16 cellular contexts compared by ENCODE assay signal in genomic region chr6:32956176-32956575, GRCh38. TPM values are rescaled to one million over a fixed set of nuclear protein-coding genes. Genes with fewer than 3 reads are reported as not detected.
A peak's percentile ranks its signal among the peaks of the same experiment; 100 is the strongest.
DNase-seq lines count a peak whose midpoint lies in the region; ATAC-seq and TF ChIP-seq lines count a peak whose summit lies in the region.
"Had no signal": no experiment of that assay in that cellular context is flagged by ENCODE, and none has a peak within 500 bp of the region (broad histone marks: within the 10 kb centered on the region; RNA-seq: fewer than 3 reads in every experiment).

No MANE protein-coding gene starts in this region.

- TF ChIP-seq CTCF in osteocyte (IDR thresholded peaks at IDR 0.05): no peak

- H3K27me3 Mint-ChIP-seq in CD4-positive, CD25-positive, alpha-beta regulatory T cell: no peaks in the 10 kb centered on the region
- H3K27me3 Mint-ChIP-seq in IgD-negative memory B cell: no peaks in the 10 kb centered on the region
- no peaks in the 10 kb centered on the region for H3K27me3 Mint-ChIP-seq in activated T-helper 2 cell treated with anti-CD3 and anti-CD28 coated beads, Interferon-gamma antibody, Interleukin-2, Interleukin-4, amounts not matched to agents 10 μg/mL and 5 μg/mL and 100 μg/mL, durations not matched to agents 14 hours and 24 hours and 36 hours (ENCODE audit: low read depth)
- peaks cover 4% of the 10 kb centered on the region for H3K27me3 Mint-ChIP-seq in osteocyte (ENCODE audit: unreplicated experiment)
- peaks cover 0 to 5% (median 0%) of the 10 kb centered on the region in 5 donors for H3K27me3 Mint-ChIP-seq in naive thymus-derived CD4-positive, alpha-beta T cell

- no peak overlapping the region for H3K4me3 ChIP-seq in CD4-positive, CD25-positive, alpha-beta regulatory T cell (ENCODE audit: low read depth, low read length)
- no peak overlapping the region for H3K4me3 ChIP-seq in naive thymus-derived CD4-positive, alpha-beta T cell (ENCODE audit: low read length)
- H3K4me3 ChIP-seq: K562, Peyer's patch, SJSA1 had no signal

- peak overlapping the region; percentile 11 to 57 (median 22) for H3K27ac Mint-ChIP-seq in CD4-positive, CD25-positive, alpha-beta regulatory T cell
- peak overlapping the region in 2 of 3 donors; percentile 57 to 85 for H3K27ac Mint-ChIP-seq in IgD-negative memory B cell
- no peak overlapping the region for H3K27ac Mint-ChIP-seq in activated T-helper 2 cell treated with anti-CD3 and anti-CD28 coated beads, Interferon-gamma antibody, Interleukin-2, Interleukin-4, amounts not matched to agents 10 μg/mL and 5 μg/mL and 100 μg/mL, durations not matched to agents 14 hours and 24 hours and 36 hours
- H3K27ac Mint-ChIP-seq in osteocyte (ENCODE audit: unreplicated experiment): no peak overlapping the region
- peak overlapping the region in 2 of 9 donors; percentile 68 to 88 for H3K27ac Mint-ChIP-seq in naive thymus-derived CD4-positive, alpha-beta T cell

- no peak for ATAC-seq in CD4-positive, CD25-positive, alpha-beta regulatory T cell (ENCODE audit: low read depth in 2 of 2)
- ATAC-seq in naive thymus-derived CD4-positive, alpha-beta T cell: no peak
- ATAC-seq: K562 had no signal

- intact Hi-C loops in activated T-helper 2 cell treated with anti-CD3 and anti-CD28 coated beads, Interferon-gamma antibody, Interleukin-2, Interleukin-4, amounts not matched to agents 10 μg/mL and 5 μg/mL and 100 μg/mL, durations not matched to agents 14 hours and 24 hours and 36 hours (cut with micrococcal nuclease): no loop called here
- intact Hi-C loops in naive thymus-derived CD4-positive, alpha-beta T cell (cut with micrococcal nuclease): no loop called here

- no peak for DNase-seq in CD4-positive, CD25-positive, alpha-beta regulatory T cell
- DNase-seq in activated T-helper 2 cell treated with anti-CD3 and anti-CD28 coated beads, Interferon-gamma antibody, Interleukin-2, Interleukin-4, amounts not matched to agents 10 μg/mL and 5 μg/mL and 100 μg/mL, durations not matched to agents 14 hours and 24 hours and 36 hours (ENCODE audit: low spot score): peak; percentile 1
- DNase-seq in osteocyte (ENCODE audit: extremely low spot score, unreplicated experiment) (peak; percentile 27), NCI-H2227 treated with DMSO at 0.1 percent for 48 hours (lab: John Stamatoyannopoulos, UW) (no peak), OCI-M2 (lab: John Stamatoyannopoulos, UW; ENCODE audit: unreplicated experiment) (no peak)
- DNase-seq in naive thymus-derived CD4-positive, alpha-beta T cell: no peak
- DNase-seq: GDM1, NCI-H1105 treated with DMSO at 0.1 percent for 48 hours, NCI-H1694, NCI-H510A, NCI-H82, Peyer's patch had no signal

- CTCF ChIA-PET in naive thymus-derived CD4-positive, alpha-beta T cell (lab: Charles Lee): interaction anchor here (0.7 to 13.5 kb wide), 5 partner anchors 8 to 173 kb away, joined by 4 to 411 read pairs (median 7); partner anchors contain the start of genes BRD2 and HLA-DMB

- no peaks in the 10 kb centered on the region for H3K36me3 ChIP-seq in CD4-positive, CD25-positive, alpha-beta regulatory T cell (ENCODE audit: control insufficient read depth, insufficient read depth, low read length)
- H3K36me3 ChIP-seq in naive thymus-derived CD4-positive, alpha-beta T cell (ENCODE audit: control insufficient read depth in 2 of 3, insufficient read depth in 3 of 3, low read length in 3 of 3): no peaks in the 10 kb centered on the region
- H3K36me3 ChIP-seq: Peyer's patch, SJSA1 had no signal

- POLR2A ChIA-PET in naive thymus-derived CD4-positive, alpha-beta T cell (lab: Charles Lee): interaction anchor here (0.7 to 13.5 kb wide), 2 partner anchors 19 to 75 kb away, joined by 3 to 638 read pairs; partner anchors contain the start of gene BRD2

- peaks cover 23% of the 10 kb centered on the region for H3K4me1 ChIP-seq in CD4-positive, CD25-positive, alpha-beta regulatory T cell (ENCODE audit: control insufficient read depth, insufficient read depth, low read length, poor library complexity, severe bottlenecking)
- peaks cover 12 to 21% of the 10 kb centered on the region in 2 donors for H3K4me1 ChIP-seq in naive thymus-derived CD4-positive, alpha-beta T cell (ENCODE audit: control insufficient read depth in 2 of 2, insufficient read depth in 2 of 2, low read length in 2 of 2)
- H3K4me1 ChIP-seq: SJSA1 had no signal

- H3K9me3 ChIP-seq in CD4-positive, CD25-positive, alpha-beta regulatory T cell (ENCODE audit: control insufficient read depth in 2 of 2, low read length in 2 of 2): no peaks in the 10 kb centered on the region
- no peaks in the 10 kb centered on the region for H3K9me3 ChIP-seq in naive thymus-derived CD4-positive, alpha-beta T cell (ENCODE audit: control insufficient read depth in 2 of 3, low read length in 3 of 3)
- H3K9me3 ChIP-seq: Peyer's patch, SJSA1 had no signal

- peaks cover 9% of the 10 kb centered on the region for H3K36me3 Mint-ChIP-seq in CD4-positive, CD25-positive, alpha-beta regulatory T cell
- H3K36me3 Mint-ChIP-seq in IgD-negative memory B cell: peaks cover 2% of the 10 kb centered on the region
- H3K36me3 Mint-ChIP-seq in activated T-helper 2 cell treated with anti-CD3 and anti-CD28 coated beads, Interferon-gamma antibody, Interleukin-2, Interleukin-4, amounts not matched to agents 10 μg/mL and 5 μg/mL and 100 μg/mL, durations not matched to agents 14 hours and 24 hours and 36 hours (ENCODE audit: low read depth): no peaks in the 10 kb centered on the region
- H3K36me3 Mint-ChIP-seq in osteocyte (ENCODE audit: unreplicated experiment): peaks cover 4% of the 10 kb centered on the region
- peaks cover 0 to 12% (median 4%) of the 10 kb centered on the region in 5 donors for H3K36me3 Mint-ChIP-seq in naive thymus-derived CD4-positive, alpha-beta T cell

- H3K4me1 Mint-ChIP-seq in CD4-positive, CD25-positive, alpha-beta regulatory T cell: peaks cover 31 to 61% (median 36%) of the 10 kb centered on the region in 4 donors
- H3K4me1 Mint-ChIP-seq in IgD-negative memory B cell (peaks cover 40 to 63% (median 48%) of the 10 kb centered on the region in 3 donors), osteocyte (ENCODE audit: unreplicated experiment) (peaks cover 6% of the 10 kb centered on the region)
- peaks cover 36% of the 10 kb centered on the region for H3K4me1 Mint-ChIP-seq in activated T-helper 2 cell treated with anti-CD3 and anti-CD28 coated beads, Interferon-gamma antibody, Interleukin-2, Interleukin-4, amounts not matched to agents 10 μg/mL and 5 μg/mL and 100 μg/mL, durations not matched to agents 14 hours and 24 hours and 36 hours (ENCODE audit: low read depth)
- H3K4me1 Mint-ChIP-seq in naive thymus-derived CD4-positive, alpha-beta T cell: peaks cover 30 to 54% (median 45%) of the 10 kb centered on the region in 7 donors

- H3K27me3 ChIP-seq in CD4-positive, CD25-positive, alpha-beta regulatory T cell (ENCODE audit: control insufficient read depth, insufficient read depth, low read length): no peaks in the 10 kb centered on the region
- H3K27me3 ChIP-seq in naive thymus-derived CD4-positive, alpha-beta T cell (ENCODE audit: control insufficient read depth in 2 of 2, insufficient read depth in 2 of 2, low read length in 2 of 2): no peaks in the 10 kb centered on the region
- H3K27me3 ChIP-seq: Peyer's patch, SJSA1 had no signal

- no peak overlapping the region for H3K27ac ChIP-seq in CD4-positive, CD25-positive, alpha-beta regulatory T cell (ENCODE audit: insufficient read depth, low read length, poor library complexity, severe bottlenecking)
- no peak overlapping the region for H3K27ac ChIP-seq in naive thymus-derived CD4-positive, alpha-beta T cell (ENCODE audit: low read depth, low read length)
- H3K27ac ChIP-seq: C4-2B, Peyer's patch, SJSA1 had no signal

- no peaks in the 10 kb centered on the region for H3K9me3 Mint-ChIP-seq in CD4-positive, CD25-positive, alpha-beta regulatory T cell
- no peaks in the 10 kb centered on the region for H3K9me3 Mint-ChIP-seq in IgD-negative memory B cell
- H3K9me3 Mint-ChIP-seq in activated T-helper 2 cell treated with anti-CD3 and anti-CD28 coated beads, Interferon-gamma antibody, Interleukin-2, Interleukin-4, amounts not matched to agents 10 μg/mL and 5 μg/mL and 100 μg/mL, durations not matched to agents 14 hours and 24 hours and 36 hours: no peaks in the 10 kb centered on the region
- H3K9me3 Mint-ChIP-seq in osteocyte (ENCODE audit: unreplicated experiment): no peaks in the 10 kb centered on the region
- no peaks in the 10 kb centered on the region for H3K9me3 Mint-ChIP-seq in naive thymus-derived CD4-positive, alpha-beta T cell

- peak overlapping the region in 1 of 4 donors; percentile 18 for H3K4me3 Mint-ChIP-seq in CD4-positive, CD25-positive, alpha-beta regulatory T cell
- H3K4me3 Mint-ChIP-seq in IgD-negative memory B cell: peak overlapping the region in 3 of 4 donors; percentile 25 to 84 (median 65)
- no peak overlapping the region for H3K4me3 Mint-ChIP-seq in activated T-helper 2 cell treated with anti-CD3 and anti-CD28 coated beads, Interferon-gamma antibody, Interleukin-2, Interleukin-4, amounts not matched to agents 10 μg/mL and 5 μg/mL and 100 μg/mL, durations not matched to agents 14 hours and 24 hours and 36 hours (ENCODE audit: low read depth)
- H3K4me3 Mint-ChIP-seq in osteocyte (ENCODE audit: unreplicated experiment): no peak overlapping the region
- no peak overlapping the region for H3K4me3 Mint-ChIP-seq in naive thymus-derived CD4-positive, alpha-beta T cell

RNA-seq across cellular contexts. Expression of gene HLA-DMA, which starts 3.3 kb away (rescaled TPM):
- 53.1 TPM for total RNA-seq in CD4-positive, CD25-positive, alpha-beta regulatory T cell
- polyA plus RNA-seq in CD4-positive, CD25-positive, alpha-beta regulatory T cell: 10 to 100 TPM; 32.3 to 89.3 (median 70.1) TPM
- 946 TPM for polyA plus RNA-seq in IgD-negative memory B cell
- total RNA-seq in activated T-helper 2 cell treated with anti-CD3 and anti-CD28 coated beads, Interferon-gamma antibody, Interleukin-2, Interleukin-4, amounts not matched to agents 10 μg/mL and 5 μg/mL and 100 μg/mL, durations not matched to agents 14 hours and 24 hours and 36 hours: 15.9 and 19.0 TPM in 2 replicates
- total RNA-seq in osteocyte: 1.3 and 3.0 TPM in 2 replicates
- 100 to 1,000 TPM in 1 of 5 experiments, 10 to 100 TPM in 4; 12.5 to 120 (median 29.6) TPM for total RNA-seq in naive thymus-derived CD4-positive, alpha-beta T cell
- 10 to 100 TPM; 19.3 to 25.6 TPM for polyA plus RNA-seq in naive thymus-derived CD4-positive, alpha-beta T cell

RNA-seq across cellular contexts. Expression of gene BRD2, which starts 12.2 kb away (rescaled TPM):
- total RNA-seq in CD4-positive, CD25-positive, alpha-beta regulatory T cell: 425 TPM
- polyA plus RNA-seq in CD4-positive, CD25-positive, alpha-beta regulatory T cell: 10 to 100 TPM; 43.9 to 58.7 (median 53.8) TPM
- polyA plus RNA-seq in IgD-negative memory B cell: 110 TPM
- 295 and 306 TPM in 2 replicates for total RNA-seq in activated T-helper 2 cell treated with anti-CD3 and anti-CD28 coated beads, Interferon-gamma antibody, Interleukin-2, Interleukin-4, amounts not matched to agents 10 μg/mL and 5 μg/mL and 100 μg/mL, durations not matched to agents 14 hours and 24 hours and 36 hours
- 166 and 168 TPM in 2 replicates for total RNA-seq in osteocyte
- 100 to 1,000 TPM; 275 to 391 (median 360) TPM for total RNA-seq in naive thymus-derived CD4-positive, alpha-beta T cell
- polyA plus RNA-seq in naive thymus-derived CD4-positive, alpha-beta T cell: 10 to 100 TPM; 33.4 to 82.6 TPM

RNA-seq across cellular contexts. Expression of gene HLA-DMB, which starts 15.3 kb away (rescaled TPM):
- 17.6 TPM for total RNA-seq in CD4-positive, CD25-positive, alpha-beta regulatory T cell
- 10 to 100 TPM; 12.8 to 44.2 (median 32.4) TPM for polyA plus RNA-seq in CD4-positive, CD25-positive, alpha-beta regulatory T cell
- polyA plus RNA-seq in IgD-negative memory B cell: 771 TPM
- total RNA-seq in activated T-helper 2 cell treated with anti-CD3 and anti-CD28 coated beads, Interferon-gamma antibody, Interleukin-2, Interleukin-4, amounts not matched to agents 10 μg/mL and 5 μg/mL and 100 μg/mL, durations not matched to agents 14 hours and 24 hours and 36 hours: 1.3 and 1.4 TPM in 2 replicates
- total RNA-seq in osteocyte: not detected in 2 replicates
- 10 to 100 TPM in 2 of 5 experiments, 1 to 10 TPM in 3; 7.8 to 82.5 (median 9.1) TPM for total RNA-seq in naive thymus-derived CD4-positive, alpha-beta T cell
- 10 to 100 TPM in 1 of 2 donors, 1 to 10 TPM in 1; 8.2 to 11.9 TPM for polyA plus RNA-seq in naive thymus-derived CD4-positive, alpha-beta T cell
- total RNA-seq: SJSA1 had no signal
- polyA plus RNA-seq: K562 had no signal

RNA-seq across cellular contexts. Expression of gene HLA-DOA, which starts 53.2 kb away (rescaled TPM):
- 14.0 TPM for total RNA-seq in CD4-positive, CD25-positive, alpha-beta regulatory T cell
- 10 to 100 TPM in 1 of 4 donors, 1 to 10 TPM in 3; 7.0 to 14.9 (median 8.9) TPM for polyA plus RNA-seq in CD4-positive, CD25-positive, alpha-beta regulatory T cell
- polyA plus RNA-seq in IgD-negative memory B cell: 363 TPM
- total RNA-seq in activated T-helper 2 cell treated with anti-CD3 and anti-CD28 coated beads, Interferon-gamma antibody, Interleukin-2, Interleukin-4, amounts not matched to agents 10 μg/mL and 5 μg/mL and 100 μg/mL, durations not matched to agents 14 hours and 24 hours and 36 hours: 0.28 and 0.37 TPM in 2 replicates
- not detected in 2 replicates for total RNA-seq in osteocyte
- 10 to 100 TPM in 1 of 5 experiments, 1 to 10 TPM in 4; 3.0 to 10.5 (median 5.4) TPM for total RNA-seq in naive thymus-derived CD4-positive, alpha-beta T cell
- 1 to 10 TPM; 4.6 to 6.7 TPM for polyA plus RNA-seq in naive thymus-derived CD4-positive, alpha-beta T cell
- total RNA-seq: SJSA1 had no signal
- polyA plus RNA-seq: K562 had no signal

Comparison
In these comparisons a context has a peak if more than half of its experiments do, and no peak if none do; other contexts are left out.
1. DNase-seq: peak in activated T-helper 2 cell treated with anti-CD3 and anti-CD28 coated beads, Interferon-gamma antibody, Interleukin-2, Interleukin-4, amounts not matched to agents 10 μg/mL and 5 μg/mL and 100 μg/mL, durations not matched to agents 14 hours and 24 hours and 36 hours (single experiment) and osteocyte (single experiment); none in CD4-positive, CD25-positive, alpha-beta regulatory T cell (0 of 3), naive thymus-derived CD4-positive, alpha-beta T cell (0 of 9), NCI-H2227 treated with DMSO at 0.1 percent for 48 hours (single experiment) and OCI-M2 (single experiment).
2. H3K27ac Mint-ChIP-seq: peak in CD4-positive, CD25-positive, alpha-beta regulatory T cell (3 of 3) and IgD-negative memory B cell (2 of 3); none in activated T-helper 2 cell treated with anti-CD3 and anti-CD28 coated beads, Interferon-gamma antibody, Interleukin-2, Interleukin-4, amounts not matched to agents 10 μg/mL and 5 μg/mL and 100 μg/mL, durations not matched to agents 14 hours and 24 hours and 36 hours (single experiment) and osteocyte (single experiment).
3. H3K4me3 Mint-ChIP-seq: peak in IgD-negative memory B cell (3 of 4); none in activated T-helper 2 cell treated with anti-CD3 and anti-CD28 coated beads, Interferon-gamma antibody, Interleukin-2, Interleukin-4, amounts not matched to agents 10 μg/mL and 5 μg/mL and 100 μg/mL, durations not matched to agents 14 hours and 24 hours and 36 hours (single experiment), osteocyte (single experiment) and naive thymus-derived CD4-positive, alpha-beta T cell (0 of 10).